ENCODE assay signal across 15 cellular contexts in the genomic region with DNA sequence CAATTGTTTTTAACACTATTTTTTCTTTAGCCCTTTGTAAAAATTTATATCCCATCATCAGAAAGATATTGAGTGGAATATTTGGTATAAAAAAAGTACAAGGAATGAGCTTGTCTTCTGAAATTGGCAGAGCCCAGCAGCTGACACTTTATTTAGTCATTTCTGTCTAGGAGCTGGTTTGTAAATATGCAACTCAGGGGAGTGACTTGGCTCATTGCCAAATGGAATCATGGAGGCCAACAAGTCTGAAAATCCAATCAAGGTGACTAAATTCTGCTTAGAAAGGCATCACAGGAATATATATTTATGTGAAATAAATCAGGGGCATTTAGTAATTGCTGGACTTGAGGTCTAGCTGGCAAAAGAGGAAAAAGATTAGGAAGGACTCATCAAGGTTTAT.
A peak's percentile ranks its signal among the peaks of the same experiment; 100 is the strongest.
DNase-seq lines count a peak whose midpoint lies in the region; ATAC-seq, FAIRE-seq and TF ChIP-seq lines count a peak whose summit lies in the region.
"Had no signal": no experiment of that assay in that cellular context is flagged by ENCODE, and none has a peak within 500 bp of the region (broad histone marks: within the 10 kb centered on the region; RNA-seq: fewer than 3 reads in every experiment).

No MANE protein-coding gene starts in this region.

- H3K79me2 ChIP-seq in endothelial cell of umbilical vein (ENCODE audit: control insufficient read depth, insufficient read depth, low read length), result no peaks in the 10 kb centered on the region

- POLR2A ChIA-PET in A673 (lab: Charles Lee; ENCODE audit: low non-redundant PET), result no interaction called here
- POLR2A ChIA-PET in endothelial cell of umbilical vein (lab: Charles Lee), result no interaction called here

- dilution Hi-C loops in endothelial cell of umbilical vein (cut with MboI; ENCODE audit: extremely low pct_ligation_motif_present, low sequenced_read_pairs), result no loop called here

- H3K9ac ChIP-seq in endothelial cell of umbilical vein (replicated peaks; ENCODE audit: extremely low read depth, insufficient read depth, low read length), result no peak overlapping the region

- no peak overlapping the region for H3K4me2 ChIP-seq in endothelial cell of umbilical vein (ENCODE audit: insufficient read depth, low read length)

- no peak overlapping the region for H3K4me3 ChIP-seq in A673 (ENCODE audit: low read depth, low read length, poor library complexity, severe bottlenecking)
- no peak overlapping the region for H3K4me3 ChIP-seq in endothelial cell of umbilical vein (replicated peaks in 1 of 3; ENCODE audit: insufficient read depth in 1 of 3, low read depth in 1 of 3, low read length in 3 of 3)
- H3K4me3 ChIP-seq: ovary, skin epidermis had no signal

- CTCF ChIA-PET in A673 (lab: Charles Lee), result no interaction called here
- CTCF ChIA-PET in endothelial cell of umbilical vein (lab: Charles Lee), result no interaction called here

- H3K27me3 ChIP-seq in A673 (replicated peaks; ENCODE audit: insufficient read depth, low read depth, low read length, poor library complexity) (no peaks in the 10 kb centered on the region), endothelial cell of umbilical vein (ENCODE audit: control insufficient read depth in 2 of 2, insufficient read depth in 2 of 2, low read length in 2 of 2) (no peaks in the 10 kb centered on the region)
- H3K27me3 ChIP-seq: ovary had no signal

- TF ChIP-seq CTCF in A673 (conservative IDR thresholded peaks at IDR 0.05; ENCODE audit: low read depth, low read length) (no peak), endothelial cell of umbilical vein (IDR thresholded peaks at IDR 0.05; ENCODE audit: extremely low read depth in 1 of 2, insufficient read depth in 1 of 2, low read depth in 1 of 2, low read length in 2 of 2) (no peak)

- no peak overlapping the region for H2AFZ ChIP-seq in endothelial cell of umbilical vein (ENCODE audit: low read depth, low read length)

- H3K36me3 ChIP-seq in A673 (ENCODE audit: insufficient read depth, low read length, poor library complexity, severe bottlenecking), result no peaks in the 10 kb centered on the region
- no peaks in the 10 kb centered on the region for H3K36me3 ChIP-seq in endothelial cell of umbilical vein (ENCODE audit: control insufficient read depth in 2 of 2, extremely low read depth in 1 of 2, insufficient read depth in 2 of 2, low read length in 2 of 2)
- H3K36me3 ChIP-seq: ovary had no signal

- BruUV-seq in A673 (replicated peaks; lab: Mats Ljungman, UMichigan) (no TSS peak), endothelial cell of umbilical vein (replicated peaks; lab: Mats Ljungman, UMichigan) (no TSS peak)

- no peaks in the 10 kb centered on the region for H4K20me1 ChIP-seq in endothelial cell of umbilical vein (replicated peaks; ENCODE audit: control insufficient read depth, extremely low read depth, insufficient read depth, low read length)

- intact Hi-C loops in A673 (cut with micrococcal nuclease; ENCODE audit: unreplicated experiment) (no loop called here), endothelial cell of umbilical vein (cut with micrococcal nuclease) (no loop called here)

- H3K27ac ChIP-seq in A673 (ENCODE audit: low read depth, low read length, poor library complexity, severe bottlenecking), result no peak overlapping the region
- no peak overlapping the region for H3K27ac ChIP-seq in endothelial cell of umbilical vein (ENCODE audit: insufficient read depth, low read depth, low read length)
- H3K27ac ChIP-seq: ovary, skin epidermis had no signal

- H3K9me3 ChIP-seq in A673 (ENCODE audit: low read depth, low read length, poor library complexity, severe bottlenecking), result no peaks in the 10 kb centered on the region
- no peaks in the 10 kb centered on the region for H3K9me3 ChIP-seq in endothelial cell of umbilical vein (replicated peaks; ENCODE audit: control insufficient read depth, insufficient read depth, low read length)
- H3K9me3 ChIP-seq: ovary had no signal

- DNase-seq in A673 (ENCODE audit: low spot score), result peak; percentile 22
- DNase-seq in H4 (ENCODE audit: low spot score), result peak; percentile 14
- peak; percentile 5 for DNase-seq in NCI-H748 treated with DMSO at 0.1 percent for 48 hours (lab: John Stamatoyannopoulos, UW)
- peak; percentile 1 for DNase-seq in endothelial cell of umbilical vein (ENCODE audit: low read depth, low spot score)
- no peak for DNase-seq in islet precursor cell
- no peak for DNase-seq in DMS79 (lab: John Stamatoyannopoulos, UW)
- no peak for DNase-seq in AML-193 (lab: John Stamatoyannopoulos, UW)
- DNase-seq: activated CD4-positive, alpha-beta T cell treated with anti-CD3 and anti-CD28 coated beads, Interleukin-2, amount 50 U/mL, for 48 hours; activated naive CD8-positive, alpha-beta T cell treated with anti-CD3 and anti-CD28 coated beads, Interleukin-2, amount 50 U/mL, for 24 hours; DMS79 treated with DMSO at 0.1 percent for 48 hours; left cardiac atrium; NCI-H1048; ovary had no signal

- no peak for TF ChIP-seq POLR2A in endothelial cell of umbilical vein (IDR thresholded peaks at IDR 0.05; ENCODE audit: low read depth, low read length)

- ATAC-seq in GM21423 (IDR thresholded peaks at IDR 0.05; ENCODE audit: unreplicated experiment), result no peak
- ATAC-seq: activated naive CD8-positive, alpha-beta T cell treated with anti-CD3 and anti-CD28 coated beads, Interleukin-2, amount 50 U/mL, for 24 hours; left cardiac atrium had no signal

- H3K4me1 ChIP-seq in A673 (ENCODE audit: insufficient read depth, low read length, poor library complexity, severe bottlenecking), result no peaks in the 10 kb centered on the region
- no peaks in the 10 kb centered on the region for H3K4me1 ChIP-seq in endothelial cell of umbilical vein (ENCODE audit: control insufficient read depth, extremely low read depth, insufficient read depth, low read length)

- FAIRE-seq in endothelial cell of umbilical vein (lab: Jason Lieb, UNC), result peak; percentile 12

- no peaks in the 10 kb centered on the region for H3K9me1 ChIP-seq in endothelial cell of umbilical vein (replicated peaks; ENCODE audit: control insufficient read depth, extremely low read depth, insufficient read depth, low read length)

TF ChIP-seq in endothelial cell of umbilical vein, 7 proteins besides CTCF, POLR2A, EP300 and RAD21:
- TF ChIP-seq FOS (IDR thresholded peaks at IDR 0.05; ENCODE audit: borderline replicate concordance, insufficient read depth, low read length) (no peak), MYC (IDR thresholded peaks at IDR 0.05; ENCODE audit: low read depth, low read length) (no peak), GATA2 (IDR thresholded peaks at IDR 0.05; ENCODE audit: insufficient read depth, insufficient read length, low read depth, low read length) (no peak), POLR2AphosphoS5 (IDR thresholded peaks at IDR 0.05; ENCODE audit: insufficient read depth, low read depth, low read length) (no peak), JUN (IDR thresholded peaks at IDR 0.05; ENCODE audit: borderline replicate concordance, insufficient read depth, insufficient read length, low read depth) (no peak), EZH2 (IDR thresholded peaks at IDR 0.05; ENCODE audit: borderline replicate concordance, low read depth, low read length, severe bottlenecking) (no peak)
- TF ChIP-seq, protein P1, sequence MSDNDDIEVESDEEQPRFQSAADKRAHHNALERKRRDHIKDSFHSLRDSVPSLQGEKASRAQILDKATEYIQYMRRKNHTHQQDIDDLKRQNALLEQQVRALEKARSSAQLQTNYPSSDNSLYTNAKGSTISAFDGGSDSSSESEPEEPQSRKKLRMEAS (IDR thresholded peaks at IDR 0.05; ENCODE audit: insufficient read depth, insufficient read length), result no peak

Comparison
In these comparisons a context has a peak if more than half of its experiments do, and no peak if none do; other contexts are left out.
1. DNase-seq: peak in A673 (single experiment), H4 (single experiment), NCI-H748 treated with DMSO at 0.1 percent for 48 hours (single experiment) and endothelial cell of umbilical vein (single experiment); none in islet precursor cell (single experiment), DMS79 (single experiment) and AML-193 (0 of 2).